ENCODE assay signal across 20 cellular contexts in genomic region chr1:30478288-30478687, GRCh38.
DNase-seq lines count a peak whose midpoint lies in the region; ATAC-seq and TF ChIP-seq lines count a peak whose summit lies in the region.
"Had no signal": no experiment of that assay in that cellular context is flagged by ENCODE, and none has a peak within 500 bp of the region (broad histone marks: within the 10 kb centered on the region; RNA-seq: fewer than 3 reads in every experiment).

No MANE protein-coding gene starts in this region.

- H3K27me3 Mint-ChIP-seq in activated CD4-positive, alpha-beta memory T cell treated with anti-CD3 and anti-CD28 coated beads, Interleukin-2, amount 10 ng/mL, durations not matched to agents 7 days and 5 days: no peaks in the 10 kb centered on the region
- peaks cover 1% of the 10 kb centered on the region for H3K27me3 Mint-ChIP-seq in activated CD4-positive, alpha-beta memory T cell treated with anti-CD3 and anti-CD28 coated beads for 36 hours

- TF ChIP-seq CTCF in RWPE2 (IDR thresholded peaks at IDR 0.05; ENCODE audit: poor library complexity, severe bottlenecking): no peak
- TF ChIP-seq CTCF in stomach (IDR thresholded peaks at IDR 0.05): no peak

- intact Hi-C loops in activated CD4-positive, alpha-beta memory T cell treated with anti-CD3 and anti-CD28 coated beads for 36 hours (cut with micrococcal nuclease): no loop called here
- intact Hi-C loops in stomach (cut with DNase I; ENCODE audit: low total_unique reads): no loop called here

- H3K27me3 ChIP-seq in RWPE2 (ENCODE audit: insufficient read depth, poor library complexity, severe bottlenecking): no peaks in the 10 kb centered on the region
- H3K27me3 ChIP-seq in neuronal stem cell (ENCODE audit: control insufficient read depth in 3 of 3, insufficient read depth in 3 of 3, low read depth in 1 of 3, low read length in 3 of 3): peaks cover 0 to under 1% (median 0%) of the 10 kb centered on the region in 3 experiments
- no peaks in the 10 kb centered on the region for H3K27me3 ChIP-seq in stomach

- H4K91ac ChIP-seq in neuronal stem cell (ENCODE audit: low read depth, low read length, poor library complexity): no peak overlapping the region

- H3K9me3 Mint-ChIP-seq in activated CD4-positive, alpha-beta memory T cell treated with anti-CD3 and anti-CD28 coated beads, Interleukin-2, amount 10 ng/mL, durations not matched to agents 7 days and 5 days: peaks cover 13% of the 10 kb centered on the region
- H3K9me3 Mint-ChIP-seq in activated CD4-positive, alpha-beta memory T cell treated with anti-CD3 and anti-CD28 coated beads for 36 hours: peaks cover 18% of the 10 kb centered on the region

- TF ChIP-seq EP300 in stomach (IDR thresholded peaks at IDR 0.05): no peak

- H3K4me1 ChIP-seq in RWPE2 (ENCODE audit: insufficient read depth, poor library complexity, severe bottlenecking) (no peaks in the 10 kb centered on the region), neuronal stem cell (ENCODE audit: control insufficient read depth in 2 of 2, insufficient read depth in 1 of 2, low read depth in 1 of 2, low read length in 2 of 2) (no peaks in the 10 kb centered on the region), stomach (no peaks in the 10 kb centered on the region)
- H3K4me1 ChIP-seq: A549, Caco-2 had no signal

- H3K4me3 Mint-ChIP-seq in activated CD4-positive, alpha-beta memory T cell treated with anti-CD3 and anti-CD28 coated beads, Interleukin-2, amount 10 ng/mL, durations not matched to agents 7 days and 5 days: no peak overlapping the region
- no peak overlapping the region for H3K4me3 Mint-ChIP-seq in activated CD4-positive, alpha-beta memory T cell treated with anti-CD3 and anti-CD28 coated beads for 36 hours
- H3K4me3 Mint-ChIP-seq: CD4-positive, alpha-beta T cell had no signal

- H2BK12ac ChIP-seq in neuronal stem cell (ENCODE audit: low read length): no peak overlapping the region

- H3K23ac ChIP-seq in neuronal stem cell (ENCODE audit: low read depth, low read length, poor library complexity): peak overlapping the region; percentile 67

- no CpG with 5 or more reads among the region's 6 CpGs for WGBS in neuronal stem cell (ENCODE audit: extremely low coverage in 2 of 2, insufficient read length in 2 of 2, insufficient replicate concordance in 1 of 2), 2 donors
- WGBS in stomach, 5 donors: 80 to 86% (median 82%) methylated on average over 6 of the region's 6 CpGs

- no peak overlapping the region for H4K8ac ChIP-seq in neuronal stem cell (ENCODE audit: low read depth, low read length)

- no peak overlapping the region for H2AK5ac ChIP-seq in neuronal stem cell (ENCODE audit: low read depth, low read length)

- H3K79me1 ChIP-seq in neuronal stem cell (ENCODE audit: low read depth, low read length): peaks cover 2% of the 10 kb centered on the region

- peak; percentile 2 for DNase-seq in activated CD4-positive, alpha-beta memory T cell treated with anti-CD3 and anti-CD28 coated beads, Interleukin-2, amount 10 ng/mL, durations not matched to agents 7 days and 5 days
- no peak for DNase-seq in activated CD4-positive, alpha-beta memory T cell treated with anti-CD3 and anti-CD28 coated beads for 36 hours
- peak; percentile 20 for DNase-seq in RWPE2 (ENCODE audit: low spot score)
- DNase-seq in neuronal stem cell (ENCODE audit: low spot score): no peak
- DNase-seq in stomach: peak; percentile 13
- no peak for DNase-seq in inferior parietal cortex (ENCODE audit: extremely low spot score)
- no peak for DNase-seq in NCI-H524 treated with DMSO at 0.1 percent for 48 hours (lab: John Stamatoyannopoulos, UW)
- DNase-seq: AML-193; Caco-2; CD4-positive, alpha-beta T cell; DMS153; DMS79; GDM1; GOT3; H7 had no signal

- TF ChIP-seq POLR2A in stomach (IDR thresholded peaks at IDR 0.05): no peak

- no peak overlapping the region for H3K4ac ChIP-seq in neuronal stem cell (ENCODE audit: low read length)

- no peak overlapping the region for H2AFZ ChIP-seq in neuronal stem cell (ENCODE audit: low read length)

- H3K9me3 ChIP-seq in RWPE2 (ENCODE audit: severe bottlenecking): no peaks in the 10 kb centered on the region
- H3K9me3 ChIP-seq in neuronal stem cell (replicated peaks in 1 of 2; ENCODE audit: control insufficient read depth in 2 of 2, insufficient read depth in 1 of 2, low read depth in 1 of 2, low read length in 2 of 2): peaks cover 10 to 14% of the 10 kb centered on the region in 2 donors
- H3K9me3 ChIP-seq in stomach: peaks cover 26 to 37% (median 34%) of the 10 kb centered on the region in 4 donors
- H3K9me3 ChIP-seq: A549, Caco-2 had no signal

- peak overlapping the region; percentile 13 for H3K18ac ChIP-seq in neuronal stem cell (ENCODE audit: low read length)

- H2BK5ac ChIP-seq in neuronal stem cell (ENCODE audit: low read length): no peak overlapping the region

- H2BK15ac ChIP-seq in neuronal stem cell (ENCODE audit: low read length): no peak overlapping the region

- CTCF ChIA-PET in activated CD4-positive, alpha-beta memory T cell treated with anti-CD3 and anti-CD28 coated beads, Interleukin-2, amount 10 ng/mL, durations not matched to agents 7 days and 5 days (lab: Charles Lee): no interaction called here
- CTCF ChIA-PET in activated CD4-positive, alpha-beta memory T cell treated with anti-CD3 and anti-CD28 coated beads for 36 hours (lab: Charles Lee): no interaction called here

- no peak overlapping the region for H3K14ac ChIP-seq in neuronal stem cell (ENCODE audit: low read length)

- no peak overlapping the region for H3K27ac Mint-ChIP-seq in activated CD4-positive, alpha-beta memory T cell treated with anti-CD3 and anti-CD28 coated beads, Interleukin-2, amount 10 ng/mL, durations not matched to agents 7 days and 5 days
- no peak overlapping the region for H3K27ac Mint-ChIP-seq in activated CD4-positive, alpha-beta memory T cell treated with anti-CD3 and anti-CD28 coated beads for 36 hours
- H3K27ac Mint-ChIP-seq: CD4-positive, alpha-beta T cell had no signal

- H3K4me3 ChIP-seq in RWPE2 (ENCODE audit: severe bottlenecking) (no peak overlapping the region), neuronal stem cell (ENCODE audit: low read length in 2 of 2) (no peak overlapping the region), stomach (no peak overlapping the region)
- H3K4me3 ChIP-seq: A549 had no signal

- H3K9ac ChIP-seq in neuronal stem cell (ENCODE audit: low read depth, low read length, poor library complexity): no peak overlapping the region

- no peaks in the 10 kb centered on the region for H3K4me1 Mint-ChIP-seq in activated CD4-positive, alpha-beta memory T cell treated with anti-CD3 and anti-CD28 coated beads, Interleukin-2, amount 10 ng/mL, durations not matched to agents 7 days and 5 days
- H3K4me1 Mint-ChIP-seq in activated CD4-positive, alpha-beta memory T cell treated with anti-CD3 and anti-CD28 coated beads for 36 hours (ENCODE audit: low read depth): no peaks in the 10 kb centered on the region

- H3K36me3 ChIP-seq in RWPE2 (ENCODE audit: low read depth) (no peaks in the 10 kb centered on the region), neuronal stem cell (replicated peaks in 1 of 2; ENCODE audit: control insufficient read depth in 2 of 2, insufficient read depth in 2 of 2, low read length in 2 of 2) (no peaks in the 10 kb centered on the region), stomach (no peaks in the 10 kb centered on the region)

- ATAC-seq in RWPE2 (ENCODE audit: low read depth) (no peak), GM18873 (IDR thresholded peaks at IDR 0.05; ENCODE audit: low FRiP score, unreplicated experiment) (no peak)
- ATAC-seq: A549, HCT116 had no signal

- no peak overlapping the region for H3K4me2 ChIP-seq in neuronal stem cell (ENCODE audit: insufficient read depth, low read length, poor library complexity, severe bottlenecking)
- H3K4me2 ChIP-seq: A549 had no signal

- POLR2A ChIA-PET in activated CD4-positive, alpha-beta memory T cell treated with anti-CD3 and anti-CD28 coated beads, Interleukin-2, amount 10 ng/mL, durations not matched to agents 7 days and 5 days (lab: Charles Lee): no interaction called here
- POLR2A ChIA-PET in activated CD4-positive, alpha-beta memory T cell treated with anti-CD3 and anti-CD28 coated beads for 36 hours (lab: Charles Lee): no interaction called here

- no peak overlapping the region for H2BK120ac ChIP-seq in neuronal stem cell (ENCODE audit: low read depth, low read length)

- no peaks in the 10 kb centered on the region for H3K36me3 Mint-ChIP-seq in activated CD4-positive, alpha-beta memory T cell treated with anti-CD3 and anti-CD28 coated beads, Interleukin-2, amount 10 ng/mL, durations not matched to agents 7 days and 5 days (ENCODE audit: low read depth)
- H3K36me3 Mint-ChIP-seq in activated CD4-positive, alpha-beta memory T cell treated with anti-CD3 and anti-CD28 coated beads for 36 hours: peaks cover 8% of the 10 kb centered on the region

- H3K27ac ChIP-seq in RWPE2 (ENCODE audit: poor library complexity, severe bottlenecking) (no peak overlapping the region), neuronal stem cell (replicated peaks; ENCODE audit: low read length) (no peak overlapping the region), stomach (no peak overlapping the region)
- H3K27ac ChIP-seq: 22Rv1, A549, C4-2B had no signal

Comparison
In these comparisons a context has a peak if more than half of its experiments do, and no peak if none do; other contexts are left out.
1. DNase-seq: peak in activated CD4-positive, alpha-beta memory T cell treated with anti-CD3 and anti-CD28 coated beads, Interleukin-2, amount 10 ng/mL, durations not matched to agents 7 days and 5 days (single experiment), RWPE2 (single experiment) and stomach (single experiment); none in activated CD4-positive, alpha-beta memory T cell treated with anti-CD3 and anti-CD28 coated beads for 36 hours (single experiment), neuronal stem cell (single experiment), inferior parietal cortex (single experiment) and NCI-H524 treated with DMSO at 0.1 percent for 48 hours (single experiment).